Comparison of ENCODE assay signal across 9 cellular contexts in genomic region chr18:32040936-32041335, GRCh38. TPM values are rescaled to one million over a fixed set of nuclear protein-coding genes. Genes with fewer than 3 reads are reported as not detected.
DNase-seq lines count a peak whose midpoint lies in the region; ATAC-seq, FAIRE-seq and TF ChIP-seq lines count a peak whose summit lies in the region.
"Had no signal": no experiment of that assay in that cellular context is flagged by ENCODE, and none has a peak within 500 bp of the region (broad histone marks: within the 10 kb centered on the region; RNA-seq: fewer than 3 reads in every experiment).

No MANE protein-coding gene starts in this region.

- no peaks in the 10 kb centered on the region for H3K9me3 ChIP-seq in CD4-positive, alpha-beta memory T cell (ENCODE audit: control insufficient read depth in 1 of 2, low read length in 2 of 2)
- no peaks in the 10 kb centered on the region for H3K9me3 ChIP-seq in thyroid gland

- peaks cover 46 to 63% of the 10 kb centered on the region in 2 donors for H3K36me3 Mint-ChIP-seq in CD4-positive, alpha-beta memory T cell
- H3K36me3 Mint-ChIP-seq in progenitor cell of endocrine pancreas (ENCODE audit: insufficient read depth): peaks cover 6% of the 10 kb centered on the region

- CTCF ChIA-PET in CD4-positive, alpha-beta memory T cell (lab: Charles Lee; ENCODE audit: partially characterized antibody): interaction anchor here (0.9 to 4.9 kb wide), 5 partner anchors 12 to 97 kb away, joined by 3 to 36 read pairs (median 5); partner anchors contain the start of genes RNF125 and TRAPPC8

- peak overlapping the region; percentile 61 to 92 (median 87) for H3K27ac Mint-ChIP-seq in CD4-positive, alpha-beta memory T cell
- H3K27ac Mint-ChIP-seq in progenitor cell of endocrine pancreas: no peak overlapping the region

- TF ChIP-seq CTCF in thyroid gland (IDR thresholded peaks at IDR 0.05): no peak
- no peak for TF ChIP-seq CTCF in progenitor cell of endocrine pancreas (IDR thresholded peaks at IDR 0.05; ENCODE audit: unreplicated experiment)

- H3K9me3 Mint-ChIP-seq in CD4-positive, alpha-beta memory T cell: peaks cover 0 to 4% (median 0%) of the 10 kb centered on the region in 8 donors
- H3K9me3 Mint-ChIP-seq in progenitor cell of endocrine pancreas (ENCODE audit: low read depth): peaks cover 4% of the 10 kb centered on the region

- H3K4me3 Mint-ChIP-seq in CD4-positive, alpha-beta memory T cell: peak overlapping the region; percentile 55 to 84 (median 70)
- H3K4me3 Mint-ChIP-seq in progenitor cell of endocrine pancreas (ENCODE audit: low read depth): no peak overlapping the region

- H3K27me3 ChIP-seq in CD4-positive, alpha-beta memory T cell (ENCODE audit: insufficient read depth, low read length): no peaks in the 10 kb centered on the region
- no peaks in the 10 kb centered on the region for H3K27me3 ChIP-seq in thyroid gland

- H3K4me1 ChIP-seq in CD4-positive, alpha-beta memory T cell (ENCODE audit: insufficient read depth, low read length): peaks cover 75% of the 10 kb centered on the region
- no peaks in the 10 kb centered on the region for H3K4me1 ChIP-seq in thyroid gland

- H3K4me1 Mint-ChIP-seq in CD4-positive, alpha-beta memory T cell: peaks cover 48 to 75% (median 58%) of the 10 kb centered on the region in 4 donors
- H3K4me1 Mint-ChIP-seq in progenitor cell of endocrine pancreas (ENCODE audit: low read depth): peaks cover 10% of the 10 kb centered on the region

- DNase-seq in CD4-positive, alpha-beta memory T cell: peak; percentile 74 to 78 (median 75)
- peak; percentile 97 for DNase-seq in SK-MEL-5 (ENCODE audit: low read depth, low spot score)
- DNase-seq in dermis blood vessel endothelial cell: peak; percentile 4
- DNase-seq in thyroid gland: no peak
- DNase-seq in progenitor cell of endocrine pancreas (ENCODE audit: low spot score, unreplicated experiment): no peak
- no peak for DNase-seq in frontal cortex (ENCODE audit: low spot score in 2 of 2)
- DNase-seq in OCI-M2 (lab: John Stamatoyannopoulos, UW; ENCODE audit: unreplicated experiment): no peak

- in situ Hi-C loops in SK-MEL-5 (cut with HindIII; ENCODE audit: low pct_unique_long_range_greater_than_20kb, low sequenced_read_pairs): no loop called here

- no peak for TF ChIP-seq POLR2A in thyroid gland (IDR thresholded peaks at IDR 0.05)

- POLR2A ChIA-PET in CD4-positive, alpha-beta memory T cell (lab: Charles Lee; ENCODE audit: partially characterized antibody): interaction anchor here (0.7 to 14.0 kb wide), 14 partner anchors 8 to 99 kb away, joined by 3 to 280 read pairs (median 4); partner anchors contain the start of genes RNF125, RNF138 and TRAPPC8

- ATAC-seq in GM21576 (IDR thresholded peaks at IDR 0.05; ENCODE audit: unreplicated experiment): peak; percentile 60

- intact Hi-C loops in CD4-positive, alpha-beta memory T cell (cut with micrococcal nuclease): loop anchor here (1.0 to 2.0 kb wide), 4 partner anchors 8 to 51 kb away; partner anchors contain the start of gene RNF125
- intact Hi-C loops in thyroid gland (cut with DNase I): no loop called here

- 70 to 72% methylated on average over 3 of the region's 3 CpGs for WGBS in thyroid gland, 2 donors

- peaks cover 28% of the 10 kb centered on the region for H3K36me3 ChIP-seq in CD4-positive, alpha-beta memory T cell (ENCODE audit: insufficient read depth, low read length)
- H3K36me3 ChIP-seq in thyroid gland: no peaks in the 10 kb centered on the region

- H3K27ac ChIP-seq in CD4-positive, alpha-beta memory T cell (ENCODE audit: low read depth, low read length): peak overlapping the region; percentile 21
- no peak overlapping the region for H3K27ac ChIP-seq in thyroid gland

- H3K4me3 ChIP-seq in CD4-positive, alpha-beta memory T cell (ENCODE audit: low read length in 2 of 2): no peak overlapping the region
- no peak overlapping the region for H3K4me3 ChIP-seq in thyroid gland (replicated peaks in 1 of 3)

- FAIRE-seq in frontal cortex (lab: Jason Lieb, UNC): no peak
- FAIRE-seq: G401.6 had no signal

- no peaks in the 10 kb centered on the region for H3K27me3 Mint-ChIP-seq in CD4-positive, alpha-beta memory T cell
- H3K27me3 Mint-ChIP-seq in progenitor cell of endocrine pancreas: no peaks in the 10 kb centered on the region

RNA-seq across cellular contexts. Expression of gene RNF125, which starts 22.3 kb away (rescaled TPM):
- total RNA-seq in CD4-positive, alpha-beta memory T cell: 10 to 100 TPM; 38.2 to 40.3 TPM
- 10 to 100 TPM; 62.8 to 82.7 TPM for polyA plus RNA-seq in CD4-positive, alpha-beta memory T cell
- 41.4 and 53.3 TPM in 2 replicates for total RNA-seq in SK-MEL-5 (2014; rRNA removed; shearing (Covaris generic))
- 47.2 and 56.1 TPM in 2 replicates for polyA plus RNA-seq in SK-MEL-5 (2015; cell fraction: cytosol; rRNA removed)
- polyA plus RNA-seq in SK-MEL-5 (2015; cell fraction: nucleus; rRNA removed): 155 and 178 TPM in 2 replicates
- total RNA-seq in dermis blood vessel endothelial cell (4.3 and 9.4 TPM in 2 replicates), thyroid gland (1 to 10 TPM; 1.3 to 6.7 (median 1.9) TPM), progenitor cell of endocrine pancreas (2.6 and 2.8 TPM in 2 replicates), frontal cortex (2.0 TPM)

RNA-seq across cellular contexts. Expression of gene RNF138, which starts 50.7 kb away (rescaled TPM):
- total RNA-seq in CD4-positive, alpha-beta memory T cell: 10 to 100 TPM; 58.1 to 61.8 TPM
- polyA plus RNA-seq in CD4-positive, alpha-beta memory T cell: 10 to 100 TPM; 74.6 to 83.2 TPM
- 23.7 and 29.6 TPM in 2 replicates for total RNA-seq in SK-MEL-5 (2014; rRNA removed; shearing (Covaris generic))
- polyA plus RNA-seq in SK-MEL-5 (2015; cell fraction: cytosol; rRNA removed): 22.3 and 25.2 TPM in 2 replicates
- polyA plus RNA-seq in SK-MEL-5 (2015; cell fraction: nucleus; rRNA removed): 13.0 and 38.6 TPM in 2 replicates
- total RNA-seq in dermis blood vessel endothelial cell (26.7 and 36.7 TPM in 2 replicates), thyroid gland (10 to 100 TPM; 10.7 to 62.7 (median 27.4) TPM), progenitor cell of endocrine pancreas (46.5 and 48.2 TPM in 2 replicates), frontal cortex (77.9 TPM)

Comparison
In these comparisons a context has a peak if more than half of its experiments do, and no peak if none do; other contexts are left out.
1. DNase-seq: peak in CD4-positive, alpha-beta memory T cell (5 of 5), SK-MEL-5 (single experiment) and dermis blood vessel endothelial cell (single experiment); none in thyroid gland (0 of 2), progenitor cell of endocrine pancreas (single experiment), frontal cortex (0 of 2) and OCI-M2 (single experiment).